Comparison of ENCODE assay signal across 19 cellular contexts in genomic region chr4:77525538-77525937, GRCh38.
"Had no signal": no experiment of that assay in that cellular context is flagged by ENCODE, and none has a peak within 500 bp of the region (broad histone marks: within the 10 kb centered on the region; RNA-seq: fewer than 3 reads in every experiment).

No MANE protein-coding gene starts in this region.

- DNase-seq: IMR-90, Karpas-422, KG1, MM.1S, NCI-H1092 treated with DMSO at 0.1 percent for 48 hours, NCI-H1436, NCI-H187 treated with DMSO at 0.1 percent for 48 hours, NCI-H2081, NCI-H2107, NCI-H2227 treated with DMSO at 0.1 percent for 48 hours, NCI-H524, NCI-H526 treated with DMSO at 0.1 percent for 48 hours, NCI-H748 treated with DMSO at 0.1 percent for 48 hours, SHP77, SK-N-SH, SW 1271 had no signal

- FAIRE-seq: HepG2 had no signal

- H3K27ac ChIP-seq: RWPE1 had no signal

- H3K9me3 ChIP-seq: SK-N-SH had no signal

- ATAC-seq: HepG2, Panc1 had no signal
